Comparison of ENCODE assay signal across 16 cellular contexts in genomic region chr19:30309983-30310805, GRCh38.
"Had no signal": no experiment of that assay in that cellular context is flagged by ENCODE, and none has a peak within 500 bp of the region (broad histone marks: within the 10 kb centered on the region; RNA-seq: fewer than 3 reads in every experiment).

No MANE protein-coding gene starts in this region.

- H3K4me3 ChIP-seq: esophagus muscularis mucosa, suprapubic skin, vagina had no signal

- H3K27ac ChIP-seq: brain microvascular endothelial cell, esophagus muscularis mucosa, suprapubic skin, vagina, VCaP had no signal

- H3K9me3 ChIP-seq: esophagus muscularis mucosa, suprapubic skin, vagina had no signal

- H3K4me1 ChIP-seq: esophagus muscularis mucosa, suprapubic skin, vagina had no signal

- DNase-seq: activated CD4-positive, alpha-beta T cell treated with anti-CD3 and anti-CD28 coated beads, Interleukin-2, amount 50 U/mL, for 4 hours; activated gamma-delta T cell; activated naive CD8-positive, alpha-beta T cell treated with anti-CD3 and anti-CD28 coated beads for 36 hours; amniotic stem cell; brain microvascular endothelial cell; central memory CD4-positive, alpha-beta T cell; cortex of kidney; effector CD8-positive, alpha-beta T cell; naive thymus-derived CD8-positive, alpha-beta T cell; occipital lobe; T-helper 17 cell; trophoblast cell had no signal

- H3K36me3 ChIP-seq: brain microvascular endothelial cell, esophagus muscularis mucosa, suprapubic skin, vagina had no signal

- H3K27me3 ChIP-seq: brain microvascular endothelial cell, vagina had no signal
